ENCODE assay signal across 8 cellular contexts in the genomic region with DNA sequence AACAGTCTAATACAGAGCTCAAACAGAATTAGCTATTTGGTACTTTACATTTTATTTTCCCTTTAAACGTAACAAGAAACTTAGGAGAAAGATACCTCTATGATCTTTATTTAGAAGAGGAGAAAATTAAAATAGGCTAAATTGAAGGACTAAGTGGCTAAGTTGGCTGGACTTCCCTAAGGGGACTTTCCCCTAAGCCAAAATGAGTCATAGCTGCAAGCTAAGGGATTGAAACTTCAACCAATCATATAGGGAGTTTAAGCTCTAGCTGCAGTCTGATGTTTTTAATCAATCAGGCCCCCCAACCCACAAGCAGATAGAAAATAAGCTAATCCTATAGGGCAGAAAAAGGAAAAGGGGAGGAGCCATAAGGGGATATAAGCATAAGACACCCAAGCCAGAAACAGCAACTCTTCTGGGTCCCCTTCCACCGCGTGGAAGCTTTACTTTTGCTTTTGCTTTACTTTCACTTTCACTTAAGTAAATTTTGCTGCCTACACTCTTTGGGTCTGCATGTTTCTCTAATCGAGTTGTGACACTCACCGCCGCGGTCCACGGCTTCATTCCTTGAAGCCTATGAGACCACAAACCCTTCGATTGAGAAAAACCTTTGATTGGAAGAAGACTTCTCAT.
DNase-seq lines count a peak whose midpoint lies in the region; ATAC-seq and TF ChIP-seq lines count a peak whose summit lies in the region.

No MANE protein-coding gene starts in this region.

- no peak for TF ChIP-seq CTCF in PC-9 (conservative IDR thresholded peaks at IDR 0.05)
- TF ChIP-seq CTCF in liver (IDR thresholded peaks at IDR 0.05; ENCODE audit: low read depth, low read length, missing input control): no peak
- TF ChIP-seq CTCF in sigmoid colon (IDR thresholded peaks at IDR 0.05): no peak

- POLR2A ChIA-PET in PC-9 (lab: Charles Lee; ENCODE audit: unreplicated experiment): interaction anchor here (0.6 to 0.7 kb wide), 2 partner anchors 32 to 56 kb away, joined by 3 to 6 read pairs; no protein-coding TSS in a partner anchor

- no peaks in the 10 kb centered on the region for H3K27me3 ChIP-seq in PC-9 (ENCODE audit: insufficient read depth, low read depth)
- no peaks in the 10 kb centered on the region for H3K27me3 ChIP-seq in liver (ENCODE audit: control insufficient read depth in 4 of 4, insufficient read depth in 4 of 4, low read length in 3 of 4)
- H3K27me3 ChIP-seq in sigmoid colon: no peaks in the 10 kb centered on the region

- WGBS in liver: 83% methylated on average over 9 of the region's 9 CpGs
- 75 to 85% methylated on average over 9 of the region's 9 CpGs for WGBS in sigmoid colon, 2 donors

- H3F3A ChIP-seq in PC-9 (ENCODE audit: insufficient read depth, low read depth): no peaks in the 10 kb centered on the region

- CTCF ChIA-PET in PC-9 (lab: Charles Lee): interaction anchor here (0.6 kb wide), 1 partner anchor 18 kb away, joined by 3 read pairs; no protein-coding TSS in a partner anchor

- no peaks in the 10 kb centered on the region for H3K4me1 ChIP-seq in PC-9 (replicated peaks; ENCODE audit: insufficient read depth)
- no peaks in the 10 kb centered on the region for H3K4me1 ChIP-seq in liver (ENCODE audit: control insufficient read depth in 4 of 4, insufficient read depth in 4 of 4, low read length in 3 of 4)
- H3K4me1 ChIP-seq in sigmoid colon: no peaks in the 10 kb centered on the region

- H3K27ac ChIP-seq in PC-9 (no peak overlapping the region), liver (ENCODE audit: low read depth in 1 of 2, low read length in 2 of 2) (no peak overlapping the region), sigmoid colon (no peak overlapping the region)

- no peaks in the 10 kb centered on the region for H3K9me2 ChIP-seq in PC-9 (ENCODE audit: insufficient read depth)

- TF ChIP-seq EP300 in sigmoid colon (IDR thresholded peaks at IDR 0.05): no peak

- intact Hi-C loops in PC-9 (cut with micrococcal nuclease; ENCODE audit: unreplicated experiment) (no loop called here), sigmoid colon (cut with DNase I) (no loop called here)

- TF ChIP-seq RAD21 in liver (IDR thresholded peaks at IDR 0.05): no peak

- H3K4me3 ChIP-seq in PC-9 (peak overlapping the region; percentile 51), liver (ENCODE audit: low read depth in 1 of 3, low read length in 3 of 3) (peak overlapping the region; percentile 20 to 47 (median 39)), sigmoid colon (peak overlapping the region in 1 of 4 donors; percentile 12)

- no peak overlapping the region for H3K9ac ChIP-seq in liver (ENCODE audit: low read depth in 1 of 2, low read length in 2 of 2)

- no peaks in the 10 kb centered on the region for H4K20me1 ChIP-seq in PC-9 (ENCODE audit: insufficient read depth)

- no TSS peak for BruUV-seq in PC-9 (replicated peaks; lab: Mats Ljungman, UMichigan)

- peak overlapping the region; percentile 69 for H3K4me2 ChIP-seq in PC-9

- H3K36me3 ChIP-seq in PC-9 (ENCODE audit: low read depth): no peaks in the 10 kb centered on the region
- H3K36me3 ChIP-seq in liver (ENCODE audit: control insufficient read depth in 4 of 4, insufficient read depth in 3 of 4, low read depth in 1 of 4, low read length in 3 of 4): no peaks in the 10 kb centered on the region
- no peaks in the 10 kb centered on the region for H3K36me3 ChIP-seq in sigmoid colon

- no peaks in the 10 kb centered on the region for H3K79me2 ChIP-seq in PC-9 (ENCODE audit: low read depth)

- ATAC-seq in GM18511 (IDR thresholded peaks at IDR 0.05; ENCODE audit: unreplicated experiment): peak; percentile 85
- peak; percentile 89 for ATAC-seq in HG02678 (IDR thresholded peaks at IDR 0.05; ENCODE audit: unreplicated experiment)

- H3K9me3 ChIP-seq in PC-9 (ENCODE audit: insufficient read depth, low read depth) (no peaks in the 10 kb centered on the region), liver (ENCODE audit: control insufficient read depth in 4 of 4, low read length in 3 of 4) (no peaks in the 10 kb centered on the region), sigmoid colon (peaks cover 0 to 11% (median 0%) of the 10 kb centered on the region in 4 donors)

- DNase-seq in PC-9 (peak in 1 of 2 experiments; percentile 19), cortex of kidney (lab: John Stamatoyannopoulos, UW) (no peak), 8988T (no peak), NCI-H146 treated with DMSO at 0.1 percent for 48 hours (lab: John Stamatoyannopoulos, UW; ENCODE audit: unreplicated experiment) (no peak), sigmoid colon (no peak)

- no peak for TF ChIP-seq POLR2A in sigmoid colon (IDR thresholded peaks at IDR 0.05)

- H2AFZ ChIP-seq in PC-9: peak overlapping the region; percentile 73

TF ChIP-seq in liver, 16 proteins besides CTCF, POLR2A, EP300 and RAD21:
- TF ChIP-seq REST (IDR thresholded peaks at IDR 0.05): no peak
- TF ChIP-seq YY1 (IDR thresholded peaks at IDR 0.05): no peak
- TF ChIP-seq, protein P1, sequence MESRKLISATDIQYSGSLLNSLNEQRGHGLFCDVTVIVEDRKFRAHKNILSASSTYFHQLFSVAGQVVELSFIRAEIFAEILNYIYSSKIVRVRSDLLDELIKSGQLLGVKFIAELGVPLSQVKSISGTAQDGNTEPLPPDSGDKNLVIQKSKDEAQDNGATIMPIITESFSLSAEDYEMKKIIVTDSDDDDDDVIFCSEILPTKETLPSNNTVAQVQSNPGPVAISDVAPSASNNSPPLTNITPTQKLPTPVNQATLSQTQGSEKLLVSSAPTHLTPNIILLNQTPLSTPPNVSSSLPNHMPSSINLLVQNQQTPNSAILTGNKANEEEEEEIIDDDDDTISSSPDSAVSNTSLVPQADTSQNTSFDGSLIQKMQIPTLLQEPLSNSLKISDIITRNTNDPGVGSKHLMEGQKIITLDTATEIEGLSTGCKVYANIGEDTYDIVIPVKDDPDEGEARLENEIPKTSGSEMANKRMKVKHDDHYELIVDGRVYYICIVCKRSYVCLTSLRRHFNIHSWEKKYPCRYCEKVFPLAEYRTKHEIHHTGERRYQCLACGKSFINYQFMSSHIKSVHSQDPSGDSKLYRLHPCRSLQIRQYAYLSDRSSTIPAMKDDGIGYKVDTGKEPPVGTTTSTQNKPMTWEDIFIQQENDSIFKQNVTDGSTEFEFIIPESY (IDR thresholded peaks at IDR 0.05): no peak
- TF ChIP-seq HNF4G (IDR thresholded peaks at IDR 0.05): no peak
- no peak for TF ChIP-seq HNF4A (conservative IDR thresholded peaks at IDR 0.05)
- TF ChIP-seq FOXA1 (IDR thresholded peaks at IDR 0.05): no peak
- TF ChIP-seq, protein P2, sequence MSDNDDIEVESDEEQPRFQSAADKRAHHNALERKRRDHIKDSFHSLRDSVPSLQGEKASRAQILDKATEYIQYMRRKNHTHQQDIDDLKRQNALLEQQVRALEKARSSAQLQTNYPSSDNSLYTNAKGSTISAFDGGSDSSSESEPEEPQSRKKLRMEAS (IDR thresholded peaks at IDR 0.05): no peak
- TF ChIP-seq TAF1 (conservative IDR thresholded peaks at IDR 0.05): no peak
- no peak for TF ChIP-seq EGR1 (IDR thresholded peaks at IDR 0.05; ENCODE audit: low read depth in 2 of 2)
- TF ChIP-seq SP1 (IDR thresholded peaks at IDR 0.05): no peak
- TF ChIP-seq NR2F2 (IDR thresholded peaks at IDR 0.05): no peak
- TF ChIP-seq ATF3 (IDR thresholded peaks at IDR 0.05): no peak
